ENCODE assay signal across 1 cellular context in genomic region chr4:39346856-39347519, GRCh38.
TF ChIP-seq lines count a peak whose summit lies in the region.

No MANE protein-coding gene starts in this region.

TF ChIP-seq in HepG2, 621 proteins besides CTCF, POLR2A, EP300 and RAD21:
- no peak for TF ChIP-seq ZFY (CRISPR knock-in tag; IDR thresholded peaks at IDR 0.05)
- no peak for TF ChIP-seq HOMEZ (CRISPR knock-in tag; IDR thresholded peaks at IDR 0.05; ENCODE audit: low read depth)
- no peak for TF ChIP-seq ZNF225 (CRISPR knock-in tag; IDR thresholded peaks at IDR 0.05)
- no peak for TF ChIP-seq ZNF280B (CRISPR knock-in tag; IDR thresholded peaks at IDR 0.05; ENCODE audit: borderline replicate concordance)
- TF ChIP-seq BCLAF1 (IDR thresholded peaks at IDR 0.05) = no peak
- no peak for TF ChIP-seq AHR (CRISPR knock-in tag; IDR thresholded peaks at IDR 0.05)
- TF ChIP-seq SMAD3 (CRISPR knock-in tag; IDR thresholded peaks at IDR 0.05) = no peak
- no peak for TF ChIP-seq SMARCE1 (IDR thresholded peaks at IDR 0.05; ENCODE audit: borderline replicate concordance)
- no peak for TF ChIP-seq TFE3 (CRISPR knock-in tag; IDR thresholded peaks at IDR 0.05)
- no peak for TF ChIP-seq XRCC5 (optimal IDR thresholded peaks at IDR 0.05; ENCODE audit: low read length)
- no peak for TF ChIP-seq HES4 (CRISPR knock-in tag; IDR thresholded peaks at IDR 0.05; ENCODE audit: borderline replicate concordance)
- no peak for TF ChIP-seq ZMYM4 (CRISPR knock-in tag; IDR thresholded peaks at IDR 0.05)
- no peak for TF ChIP-seq SUZ12 (IDR thresholded peaks at IDR 0.05; ENCODE audit: low read depth, low read length)
- TF ChIP-seq ZNF276 (CRISPR knock-in tag; IDR thresholded peaks at IDR 0.05; ENCODE audit: low read depth) = no peak
- no peak for TF ChIP-seq ZNF556 (CRISPR knock-in tag; IDR thresholded peaks at IDR 0.05; ENCODE audit: borderline replicate concordance)
- no peak for TF ChIP-seq SMAD9 (CRISPR knock-in tag; IDR thresholded peaks at IDR 0.05)
- TF ChIP-seq BCL3 (CRISPR knock-in tag; IDR thresholded peaks at IDR 0.05) = no peak
- TF ChIP-seq SPEN (CRISPR knock-in tag; IDR thresholded peaks at IDR 0.05; ENCODE audit: low read depth) = no peak
- TF ChIP-seq ZNF362 (CRISPR knock-in tag; IDR thresholded peaks at IDR 0.05; ENCODE audit: borderline replicate concordance) = no peak
- TF ChIP-seq ZNF589 (CRISPR knock-in tag; conservative IDR thresholded peaks at IDR 0.05) = no peak
